In genomic region chr20:24545168-24545567, GRCh38 we compare ENCODE assay signal across 25 cellular contexts.
"Had no signal": no experiment of that assay in that cellular context is flagged by ENCODE, and none has a peak within 500 bp of the region (broad histone marks: within the 10 kb centered on the region; RNA-seq: fewer than 3 reads in every experiment).

No MANE protein-coding gene starts in this region.

- H3K27me3 Mint-ChIP-seq: progenitor cell of endocrine pancreas had no signal

- H3K4me1 ChIP-seq: lower lobe of right lung, suprapubic skin, tibial artery, upper lobe of right lung had no signal

- H3K4me1 Mint-ChIP-seq: immature natural killer cell; nephron; neural crest cell; stimulated activated effector memory CD8-positive, alpha-beta T cell treated with anti-CD3 and anti-CD28 coated beads, Interleukin-12 subunit alpha, Interleukin-12 subunit beta, amount 100 ng/mL, for 72 hours had no signal

- H3K27ac Mint-ChIP-seq: immature natural killer cell; nephron; progenitor cell of endocrine pancreas; stimulated activated effector memory CD8-positive, alpha-beta T cell treated with anti-CD3 and anti-CD28 coated beads, Interleukin-12 subunit alpha, Interleukin-12 subunit beta, amount 100 ng/mL, for 72 hours; stimulated activated naive CD8-positive, alpha-beta T cell treated with anti-CD3 and anti-CD28 coated beads, Interleukin-15, Interleukin-2, amounts not matched to agents 100 ng/mL and 50 ng/mL, for 24 hours had no signal

- H3K4me3 Mint-ChIP-seq: immature natural killer cell; naive thymus-derived CD8-positive, alpha-beta T cell; nephron; neural crest cell; stimulated activated effector memory CD8-positive, alpha-beta T cell treated with anti-CD3 and anti-CD28 coated beads, Interleukin-12 subunit alpha, Interleukin-12 subunit beta, amount 100 ng/mL, for 72 hours; stimulated activated naive CD8-positive, alpha-beta T cell treated with anti-CD3 and anti-CD28 coated beads, Interleukin-15, Interleukin-2, amounts not matched to agents 100 ng/mL and 50 ng/mL, for 24 hours had no signal

- H3K36me3 ChIP-seq: lower lobe of right lung, neutrophil, ovary, suprapubic skin, thoracic aorta, upper lobe of right lung had no signal

- H3K9me3 ChIP-seq: neutrophil, ovary, suprapubic skin, thoracic aorta, upper lobe of right lung had no signal

- H3K4me3 ChIP-seq: lower lobe of right lung, ovary, skin epidermis, suprapubic skin, thoracic aorta, tibial artery, upper lobe of right lung had no signal

- H3K9me3 Mint-ChIP-seq: neural crest cell; stimulated activated effector memory CD8-positive, alpha-beta T cell treated with anti-CD3 and anti-CD28 coated beads, Interleukin-12 subunit alpha, Interleukin-12 subunit beta, amount 100 ng/mL, for 72 hours; stimulated activated naive CD8-positive, alpha-beta T cell treated with anti-CD3 and anti-CD28 coated beads, Interleukin-15, Interleukin-2, amounts not matched to agents 100 ng/mL and 50 ng/mL, for 24 hours had no signal

- DNase-seq: hypothalamus; immature natural killer cell; lower lobe of right lung; mammary epithelial cell; mesenchymal stem cell; naive thymus-derived CD8-positive, alpha-beta T cell; occipital lobe; ovary; stimulated activated CD4-positive, alpha-beta T cell treated with anti-CD3 and anti-CD28 coated beads, Interleukin-12 subunit alpha, Interleukin-12 subunit beta, amount 100 ng/mL, for 4 hours; stimulated activated CD4-positive, alpha-beta T cell treated with anti-CD3 and anti-CD28 coated beads, Interleukin-15, amount 100 ng/mL, for 24 hours; stimulated activated CD4-positive, alpha-beta T cell treated with anti-CD3 and anti-CD28 coated beads, Interleukin-4, amount 100 ng/mL, for 24 hours; stimulated activated naive CD4-positive, alpha-beta T cell; tibial artery; trophoblast cell; upper lobe of right lung had no signal

- ATAC-seq: lower lobe of right lung; naive thymus-derived CD8-positive, alpha-beta T cell; sciatic nerve; stimulated activated effector memory CD8-positive, alpha-beta T cell treated with anti-CD3 and anti-CD28 coated beads, Interleukin-12 subunit alpha, Interleukin-12 subunit beta, amount 100 ng/mL, for 72 hours; upper lobe of right lung had no signal

- H3K27me3 ChIP-seq: neutrophil, ovary, suprapubic skin, tibial artery, upper lobe of right lung had no signal

- H3K27ac ChIP-seq: lower lobe of right lung, neutrophil, ovary, skin epidermis, suprapubic skin, thoracic aorta, tibial artery, upper lobe of right lung had no signal

- H3K36me3 Mint-ChIP-seq: immature natural killer cell; stimulated activated effector memory CD8-positive, alpha-beta T cell treated with anti-CD3 and anti-CD28 coated beads, Interleukin-12 subunit alpha, Interleukin-12 subunit beta, amount 100 ng/mL, for 72 hours had no signal
